9 cellular contexts compared by ENCODE assay signal in the genomic region with DNA sequence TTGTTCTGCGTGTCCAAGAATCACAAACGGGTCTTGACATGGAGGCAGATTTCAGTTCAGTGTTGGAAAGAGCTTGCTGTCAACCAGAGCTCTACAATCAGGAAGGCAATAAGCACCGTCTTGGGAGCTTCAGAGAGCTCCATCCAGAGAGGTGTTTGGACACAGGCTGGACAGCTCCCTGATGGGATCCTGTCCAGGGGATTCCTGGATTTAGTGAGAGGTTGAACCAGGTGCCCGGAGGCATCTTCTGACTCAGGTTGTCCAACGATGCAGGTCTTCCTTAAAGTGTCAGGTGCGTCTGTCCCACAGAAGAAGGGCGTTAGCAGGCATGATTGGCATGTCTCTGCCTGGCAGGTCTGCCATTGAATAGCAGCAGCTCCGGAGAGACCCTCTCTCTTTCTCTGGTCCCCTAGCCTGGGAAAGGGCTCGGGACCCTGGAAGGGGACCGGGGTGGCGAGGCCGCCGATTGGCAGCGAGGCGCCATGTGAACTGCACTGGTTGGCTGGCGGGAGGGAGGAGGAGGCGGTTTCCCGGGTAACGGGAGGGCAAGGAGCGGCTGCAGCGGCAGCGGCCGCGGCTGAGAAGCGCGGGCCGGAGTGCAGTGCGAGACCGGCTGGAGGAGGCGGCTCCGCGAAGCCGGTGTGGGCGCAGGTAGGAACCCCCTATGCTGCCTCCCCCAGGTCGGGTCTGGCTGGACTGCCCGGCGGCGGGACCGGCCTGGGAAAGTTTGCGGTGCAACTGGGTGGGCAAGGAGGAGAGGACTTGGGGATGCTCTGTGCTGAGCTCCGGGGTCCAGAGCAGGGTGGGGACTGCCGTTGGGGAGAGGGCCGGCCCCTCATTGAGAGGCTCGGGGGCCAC.
DNase-seq lines count a peak whose midpoint lies in the region; ATAC-seq and TF ChIP-seq lines count a peak whose summit lies in the region.
"Had no signal": no experiment of that assay in that cellular context is flagged by ENCODE, and none has a peak within 500 bp of the region (broad histone marks: within the 10 kb centered on the region; RNA-seq: fewer than 3 reads in every experiment).

No MANE protein-coding gene starts in this region.

- no peak for TF ChIP-seq POLR2A in ovary (IDR thresholded peaks at IDR 0.05)

- no peak for TF ChIP-seq EP300 in ovary (IDR thresholded peaks at IDR 0.05)

- 5 to 6% (median 6%) methylated on average over 44 of the region's 44 CpGs for WGBS in ovary, 3 donors

- peak overlapping the region; percentile 94 for H3K4me3 ChIP-seq in adipocyte (ENCODE audit: low read length)
- peak overlapping the region; percentile 74 for H3K4me3 ChIP-seq in skeletal muscle cell (ENCODE audit: low read depth, low read length)
- no peak overlapping the region for H3K4me3 ChIP-seq in ovary

- H3K4me1 ChIP-seq in adipocyte (ENCODE audit: control insufficient read depth, insufficient read depth, low read length) (peaks cover 33% of the 10 kb centered on the region), ovary (ENCODE audit: insufficient read depth) (peaks cover 2% of the 10 kb centered on the region)

- H3K9me3 ChIP-seq in adipocyte (ENCODE audit: control insufficient read depth, low read length) = no peaks in the 10 kb centered on the region
- no peaks in the 10 kb centered on the region for H3K9me3 ChIP-seq in ovary

- H3K9ac ChIP-seq in adipocyte (ENCODE audit: low read length) = peak overlapping the region; percentile 93

- DNase-seq in DMS153 treated with DMSO at 0.1 percent for 48 hours (lab: John Stamatoyannopoulos, UW; ENCODE audit: unreplicated experiment) (peak; percentile 48), DMS153 (lab: John Stamatoyannopoulos, UW) (no peak), adipocyte (ENCODE audit: low read depth) (no peak), hepatic stellate cell (ENCODE audit: low spot score) (peak; percentile 74), skeletal muscle cell (ENCODE audit: low read depth) (no peak), ovary (no peak)
- DNase-seq in activated CD4-positive, alpha-beta T cell treated with anti-CD3 and anti-CD28 coated beads, Interleukin-2, amount 50 U/mL, for 4 hours = no peak

- H3K36me3 ChIP-seq in adipocyte (ENCODE audit: control insufficient read depth, insufficient read depth, low read length, severe bottlenecking) = no peaks in the 10 kb centered on the region
- H3K36me3 ChIP-seq in ovary = no peaks in the 10 kb centered on the region

- intact Hi-C loops in ovary (cut with DNase I) = no loop called here

- H3K27me3 ChIP-seq in adipocyte (replicated peaks; ENCODE audit: control insufficient read depth, insufficient read depth, low read length) = peaks cover 44% of the 10 kb centered on the region
- H3K27me3 ChIP-seq in ovary = no peaks in the 10 kb centered on the region

- peak; percentile 50 for ATAC-seq in HG03280 (IDR thresholded peaks at IDR 0.05; ENCODE audit: unreplicated experiment)

- no peak overlapping the region for H3K27ac ChIP-seq in ovary
- H3K27ac ChIP-seq: 22Rv1 had no signal

- TF ChIP-seq CTCF in ovary (IDR thresholded peaks at IDR 0.05) = no peak

Comparison
In these comparisons a context has a peak if more than half of its experiments do, and no peak if none do; other contexts are left out.
1. DNase-seq: peak in DMS153 treated with DMSO at 0.1 percent for 48 hours (single experiment) and hepatic stellate cell (single experiment); none in DMS153 (single experiment), adipocyte (single experiment), skeletal muscle cell (single experiment), ovary (0 of 5) and activated CD4-positive, alpha-beta T cell treated with anti-CD3 and anti-CD28 coated beads, Interleukin-2, amount 50 U/mL, for 4 hours (0 of 2).